ENCODE assay signal across 2 cellular contexts in genomic region chr12:52645982-52646381, GRCh38.
TF ChIP-seq lines count a peak whose summit lies in the region.

No MANE protein-coding gene starts in this region.

TF ChIP-seq in GM12878, 131 proteins besides CTCF, POLR2A, EP300 and RAD21:
- TF ChIP-seq IKZF2 (IDR thresholded peaks at IDR 0.05) = no peak
- peak; percentile 36; the same call in 1 of the 2 replicates for TF ChIP-seq SPI1 (IDR thresholded peaks at IDR 0.05; ENCODE audit: borderline replicate concordance, insufficient read depth, low read depth, low read length)
- no peak for TF ChIP-seq MEF2A (IDR thresholded peaks at IDR 0.05; ENCODE audit: insufficient read depth, low read depth, low read length)
- no peak for TF ChIP-seq IRF3 (IDR thresholded peaks at IDR 0.05)
- TF ChIP-seq HCFC1 (IDR thresholded peaks at IDR 0.05; ENCODE audit: low read length) = no peak
- no peak for TF ChIP-seq SIX5 (IDR thresholded peaks at IDR 0.05; ENCODE audit: low read depth, low read length, severe bottlenecking)
- TF ChIP-seq TAF1 (IDR thresholded peaks at IDR 0.05; ENCODE audit: borderline replicate concordance, low read depth, low read length) = no peak

TF ChIP-seq in HEK293T, 16 proteins besides CTCF, POLR2A, EP300 and RAD21:
- TF ChIP-seq BHLHE40 (IDR thresholded peaks at IDR 0.05; ENCODE audit: borderline replicate concordance) = no peak
- TF ChIP-seq NFRKB (IDR thresholded peaks at IDR 0.05) = no peak
- TF ChIP-seq SP1 (IDR thresholded peaks at IDR 0.05) = no peak
- TF ChIP-seq ARNT (IDR thresholded peaks at IDR 0.05) = no peak
- no peak for TF ChIP-seq PKNOX1 (IDR thresholded peaks at IDR 0.05)
- TF ChIP-seq L3MBTL2 (conservative IDR thresholded peaks at IDR 0.05) = no peak
- TF ChIP-seq FOXA1 (IDR thresholded peaks at IDR 0.05) = no peak
- no peak for TF ChIP-seq SUZ12 (IDR thresholded peaks at IDR 0.05)
- no peak for TF ChIP-seq CTBP1 (IDR thresholded peaks at IDR 0.05; ENCODE audit: borderline replicate concordance)
- no peak for TF ChIP-seq HDGF (IDR thresholded peaks at IDR 0.05; ENCODE audit: borderline replicate concordance)
- no peak for TF ChIP-seq LEF1 (IDR thresholded peaks at IDR 0.05; ENCODE audit: borderline replicate concordance)
- TF ChIP-seq ZNF384 (IDR thresholded peaks at IDR 0.05) = no peak
- no peak for TF ChIP-seq ELF4 (IDR thresholded peaks at IDR 0.05)
- no peak for TF ChIP-seq TARDBP (IDR thresholded peaks at IDR 0.05)
- TF ChIP-seq FOXM1 (IDR thresholded peaks at IDR 0.05; ENCODE audit: borderline replicate concordance) = no peak
- TF ChIP-seq FOXK2 (IDR thresholded peaks at IDR 0.05) = no peak
TF ChIP-seq in HEK293T: peak in this region for 0.
